Comparison of ENCODE assay signal across 8 cellular contexts in the genomic region with DNA sequence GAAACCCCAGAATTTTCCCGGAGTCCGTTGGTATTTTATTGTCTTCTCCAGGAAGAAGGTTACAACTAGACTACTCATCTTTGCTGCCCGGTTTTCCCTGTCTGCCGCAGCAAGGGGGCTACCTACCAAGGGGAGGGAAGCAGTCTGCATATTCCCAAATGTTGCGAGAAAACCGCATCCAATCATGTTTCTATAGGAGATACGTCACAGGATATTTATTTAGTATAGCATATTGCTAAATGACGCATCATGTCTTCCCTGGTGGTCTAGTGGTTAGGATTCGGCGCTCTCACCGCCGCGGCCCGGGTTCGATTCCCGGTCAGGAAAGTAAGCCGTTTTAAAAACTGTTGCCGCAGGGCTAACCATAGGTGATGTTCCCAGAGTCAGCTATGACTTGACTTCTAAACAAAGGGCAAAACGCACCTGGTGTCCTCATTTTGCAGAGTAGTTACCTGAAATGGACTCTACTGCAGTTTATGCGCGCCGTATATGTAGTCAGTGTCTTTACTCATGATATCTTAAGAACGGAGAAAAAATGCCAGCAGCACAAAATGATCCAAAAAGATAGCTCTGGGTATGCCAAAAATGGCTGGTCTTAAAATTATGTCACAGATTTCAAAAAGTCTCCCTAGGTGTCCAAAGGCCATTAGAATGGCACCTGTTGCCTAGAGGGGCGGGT. TPM values are rescaled to one million over a fixed set of nuclear protein-coding genes. Genes with fewer than 3 reads are reported as not detected.
DNase-seq lines count a peak whose midpoint lies in the region; ATAC-seq and TF ChIP-seq lines count a peak whose summit lies in the region.

No MANE protein-coding gene starts in this region.

- no peak overlapping the region for H3K18ac ChIP-seq in mesendoderm (ENCODE audit: low read length)

- no peak overlapping the region for H3K23ac ChIP-seq in mesendoderm (ENCODE audit: low read length)

- DNase-seq in AG09309 (ENCODE audit: low read depth), result peak; percentile 37
- peak; percentile 89 for DNase-seq in NCI-H774 (lab: John Stamatoyannopoulos, UW)
- peak; percentile 84 for DNase-seq in activated CD4-positive, alpha-beta memory T cell treated with anti-CD3 and anti-CD28 coated beads, Interleukin-2, amount 10 ng/mL, durations not matched to agents 7 days and 5 days
- DNase-seq in effector CD4-positive, alpha-beta T cell, result peak; percentile 71
- peak; percentile 92 for DNase-seq in mesendoderm
- DNase-seq in stimulated activated CD8-positive, alpha-beta memory T cell treated with anti-CD3 and anti-CD28 coated beads, Interleukin-12 subunit alpha, Interleukin-12 subunit beta, amount 100 ng/mL, for 1 hour (ENCODE audit: low read depth), result peak; percentile 79

- no peaks in the 10 kb centered on the region for H3K79me2 ChIP-seq in mesendoderm (ENCODE audit: control insufficient read depth, insufficient read depth, low read length)

- peaks cover 4% of the 10 kb centered on the region for H3K27me3 Mint-ChIP-seq in activated CD4-positive, alpha-beta memory T cell treated with anti-CD3 and anti-CD28 coated beads, Interleukin-2, amount 10 ng/mL, durations not matched to agents 7 days and 5 days

- no peak overlapping the region for H2BK15ac ChIP-seq in mesendoderm (replicated peaks; ENCODE audit: low read depth)

- H4K8ac ChIP-seq in mesendoderm (ENCODE audit: low read depth, low read length), result no peak overlapping the region

- H3K36me3 Mint-ChIP-seq in activated CD4-positive, alpha-beta memory T cell treated with anti-CD3 and anti-CD28 coated beads, Interleukin-2, amount 10 ng/mL, durations not matched to agents 7 days and 5 days (ENCODE audit: low read depth), result peaks cover 13% of the 10 kb centered on the region

- H3K4me3 ChIP-seq in AG09309 (ENCODE audit: control insufficient read depth, low read depth, low read length) (peak overlapping the region; percentile 35), mesendoderm (ENCODE audit: low read length) (peak overlapping the region; percentile 32)

- H2BK5ac ChIP-seq in mesendoderm (ENCODE audit: low read length), result no peak overlapping the region

- POLR2A ChIA-PET in activated CD4-positive, alpha-beta memory T cell treated with anti-CD3 and anti-CD28 coated beads, Interleukin-2, amount 10 ng/mL, durations not matched to agents 7 days and 5 days (lab: Charles Lee), result interaction anchor here (0.8 to 4.2 kb wide), 6 partner anchors 11 to 53 kb away, joined by 3 to 37 read pairs (median 6); a partner anchor contains a TSS

- no peaks in the 10 kb centered on the region for H3K27me3 ChIP-seq in mesendoderm (ENCODE audit: insufficient read depth, low read length, poor library complexity)

- H3K36me3 ChIP-seq in mesendoderm (ENCODE audit: control insufficient read depth, insufficient read depth, low read length), result no peaks in the 10 kb centered on the region

- TF ChIP-seq CTCF in AG09309 (IDR thresholded peaks at IDR 0.05; ENCODE audit: control insufficient read depth, insufficient read depth, low read depth, low read length, missing control alignments), result no peak

- H3K4me1 Mint-ChIP-seq in activated CD4-positive, alpha-beta memory T cell treated with anti-CD3 and anti-CD28 coated beads, Interleukin-2, amount 10 ng/mL, durations not matched to agents 7 days and 5 days, result peaks cover 22% of the 10 kb centered on the region

- peak overlapping the region; percentile 81 for H3K4me3 Mint-ChIP-seq in activated CD4-positive, alpha-beta memory T cell treated with anti-CD3 and anti-CD28 coated beads, Interleukin-2, amount 10 ng/mL, durations not matched to agents 7 days and 5 days

- H4K5ac ChIP-seq in mesendoderm (ENCODE audit: low read length), result no peak overlapping the region

- no peak overlapping the region for H3K4ac ChIP-seq in mesendoderm (ENCODE audit: low read depth, low read length)

- H3K56ac ChIP-seq in mesendoderm (ENCODE audit: low read length), result peak overlapping the region; percentile 28

- CTCF ChIA-PET in activated CD4-positive, alpha-beta memory T cell treated with anti-CD3 and anti-CD28 coated beads, Interleukin-2, amount 10 ng/mL, durations not matched to agents 7 days and 5 days (lab: Charles Lee), result interaction anchor here (0.6 to 1.8 kb wide), 8 partner anchors 9 to 52 kb away, joined by 3 to 15 read pairs (median 3); a partner anchor contains a TSS

- WGBS in mesendoderm (ENCODE audit: extremely low coverage, insufficient coverage, low lambda C conversion rate), result no CpG with 5 or more reads among the region's 24 CpGs

- peak overlapping the region; percentile 41 for H3K9ac ChIP-seq in mesendoderm (ENCODE audit: low read length)

- H2BK120ac ChIP-seq in mesendoderm (ENCODE audit: low read depth, low read length), result no peak overlapping the region

- H3K27ac ChIP-seq in mesendoderm (ENCODE audit: low read depth, low read length), result no peak overlapping the region

- ATAC-seq in GM19397 (IDR thresholded peaks at IDR 0.05; ENCODE audit: unreplicated experiment) (peak; percentile 56), HG03521 (IDR thresholded peaks at IDR 0.05; ENCODE audit: unreplicated experiment) (peak; percentile 55)

- peak overlapping the region; percentile 20 for H3K4me2 ChIP-seq in mesendoderm (ENCODE audit: low read length)

- H3K4me1 ChIP-seq in mesendoderm (ENCODE audit: control insufficient read depth, low read depth, low read length), result no peaks in the 10 kb centered on the region

- no peaks in the 10 kb centered on the region for H3K79me1 ChIP-seq in mesendoderm (ENCODE audit: low read length)

- no peak overlapping the region for H2AK5ac ChIP-seq in mesendoderm (ENCODE audit: low read length)

- H3K9me3 Mint-ChIP-seq in activated CD4-positive, alpha-beta memory T cell treated with anti-CD3 and anti-CD28 coated beads, Interleukin-2, amount 10 ng/mL, durations not matched to agents 7 days and 5 days, result no peaks in the 10 kb centered on the region

- peak overlapping the region; percentile 84 for H3K27ac Mint-ChIP-seq in activated CD4-positive, alpha-beta memory T cell treated with anti-CD3 and anti-CD28 coated beads, Interleukin-2, amount 10 ng/mL, durations not matched to agents 7 days and 5 days

RNA-seq across cellular contexts. Expression of a gene that starts 15.2 kb away (rescaled TPM):
- 10 to 100 TPM; 45.9 to 49.8 TPM for total RNA-seq in activated CD4-positive, alpha-beta memory T cell treated with anti-CD3 and anti-CD28 coated beads, Interleukin-2, amount 10 ng/mL, durations not matched to agents 7 days and 5 days
- 15.1 TPM for polyA plus RNA-seq in mesendoderm (2013, experiment 1 of 2)
- polyA plus RNA-seq in mesendoderm (2013, experiment 2 of 2), result 15.0 TPM

RNA-seq across cellular contexts. Expression of a gene that starts 31.9 kb away (rescaled TPM):
- total RNA-seq in activated CD4-positive, alpha-beta memory T cell treated with anti-CD3 and anti-CD28 coated beads, Interleukin-2, amount 10 ng/mL, durations not matched to agents 7 days and 5 days, result 1 to 10 TPM; 6.3 to 6.4 TPM
- polyA plus RNA-seq in mesendoderm (2013, experiment 1 of 2), result 3.3 TPM
- polyA plus RNA-seq in mesendoderm (2013, experiment 2 of 2), result 3.5 TPM

RNA-seq across cellular contexts. Expression of a gene that starts 36.1 kb away (rescaled TPM):
- 10 to 100 TPM; 54.1 to 60.1 TPM for total RNA-seq in activated CD4-positive, alpha-beta memory T cell treated with anti-CD3 and anti-CD28 coated beads, Interleukin-2, amount 10 ng/mL, durations not matched to agents 7 days and 5 days
- 19.2 TPM for polyA plus RNA-seq in mesendoderm (2013, experiment 1 of 2)
- 18.9 TPM for polyA plus RNA-seq in mesendoderm (2013, experiment 2 of 2)

RNA-seq across cellular contexts. Expression of a gene that starts 48.4 kb away (rescaled TPM):
- 10 to 100 TPM; 31.4 to 32.0 TPM for total RNA-seq in activated CD4-positive, alpha-beta memory T cell treated with anti-CD3 and anti-CD28 coated beads, Interleukin-2, amount 10 ng/mL, durations not matched to agents 7 days and 5 days
- 14.0 TPM for polyA plus RNA-seq in mesendoderm (2013, experiment 1 of 2)
- polyA plus RNA-seq in mesendoderm (2013, experiment 2 of 2), result 13.8 TPM

Comparison
In these comparisons a context has a peak if more than half of its experiments do, and no peak if none do; other contexts are left out.
1. DNase-seq: peak in every context shown above with its lines; median percentile 92 in mesendoderm; 89 in NCI-H774; 84 in activated CD4-positive, alpha-beta memory T cell treated with anti-CD3 and anti-CD28 coated beads, Interleukin-2, amount 10 ng/mL, durations not matched to agents 7 days and 5 days; 79 in stimulated activated CD8-positive, alpha-beta memory T cell treated with anti-CD3 and anti-CD28 coated beads, Interleukin-12 subunit alpha, Interleukin-12 subunit beta, amount 100 ng/mL, for 1 hour; 71 in effector CD4-positive, alpha-beta T cell; 37 in AG09309.